Comparison of ENCODE assay signal across 1 cellular context in the genomic region with DNA sequence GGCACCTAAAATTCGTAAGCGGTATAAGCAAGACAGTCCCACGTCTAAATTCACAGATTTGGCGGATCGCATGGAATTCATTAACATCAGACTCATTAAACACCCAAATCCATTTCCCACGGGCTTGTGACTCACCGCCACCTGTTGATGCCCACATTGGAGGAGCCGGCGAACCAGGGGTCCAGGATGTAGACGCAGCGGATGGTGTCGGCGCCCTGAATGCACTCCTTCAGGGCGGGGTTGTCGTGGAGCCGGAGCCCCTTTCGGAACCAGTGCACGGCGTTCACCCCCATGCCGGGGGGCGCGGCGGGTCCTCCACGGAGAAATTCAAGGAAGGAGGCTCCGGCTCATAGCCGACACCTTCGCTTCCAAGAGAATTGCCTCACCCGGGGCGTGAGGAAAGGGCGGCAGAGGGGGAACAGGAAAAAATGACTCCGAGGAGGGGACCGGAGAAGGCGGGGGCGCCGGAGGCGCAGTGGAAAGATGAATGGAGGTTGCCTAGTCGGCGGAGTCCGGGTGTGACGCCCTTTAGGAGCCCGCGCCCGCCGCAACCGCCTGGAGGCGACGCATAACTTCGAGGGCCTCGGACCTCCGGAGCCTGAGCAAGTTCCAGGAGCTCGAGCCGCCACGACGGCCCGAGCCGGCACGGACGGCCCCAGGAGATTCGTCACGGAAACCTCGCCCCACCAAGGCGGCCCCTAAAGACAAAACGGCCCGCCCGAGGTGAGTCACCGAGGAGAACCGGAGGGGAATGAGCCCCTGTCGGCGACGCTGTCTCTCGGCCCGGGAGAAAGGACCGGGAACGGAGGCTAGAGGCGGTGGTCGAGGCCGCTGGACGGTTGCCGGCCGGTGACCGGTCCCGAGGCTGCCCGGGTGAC.
A peak's percentile ranks its signal among the peaks of the same experiment; 100 is the strongest.
TF ChIP-seq lines count a peak whose summit lies in the region.

No MANE protein-coding gene starts in this region.

TF ChIP-seq in GM12878, 131 proteins besides CTCF, POLR2A, EP300 and RAD21 (continues in another document):
- no peak for TF ChIP-seq MEF2A (IDR thresholded peaks at IDR 0.05; ENCODE audit: insufficient read depth, low read depth, low read length)
- TF ChIP-seq, protein P1, sequence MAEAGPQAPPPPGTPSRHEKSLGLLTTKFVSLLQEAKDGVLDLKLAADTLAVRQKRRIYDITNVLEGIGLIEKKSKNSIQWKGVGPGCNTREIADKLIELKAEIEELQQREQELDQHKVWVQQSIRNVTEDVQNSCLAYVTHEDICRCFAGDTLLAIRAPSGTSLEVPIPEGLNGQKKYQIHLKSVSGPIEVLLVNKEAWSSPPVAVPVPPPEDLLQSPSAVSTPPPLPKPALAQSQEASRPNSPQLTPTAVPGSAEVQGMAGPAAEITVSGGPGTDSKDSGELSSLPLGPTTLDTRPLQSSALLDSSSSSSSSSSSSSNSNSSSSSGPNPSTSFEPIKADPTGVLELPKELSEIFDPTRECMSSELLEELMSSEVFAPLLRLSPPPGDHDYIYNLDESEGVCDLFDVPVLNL (IDR thresholded peaks at IDR 0.05; ENCODE audit: low read depth, low read length) = no peak
- TF ChIP-seq POLR2AphosphoS5 (IDR thresholded peaks at IDR 0.05; ENCODE audit: low read length) = peak; percentile 28; the same call in 1 of the 2 replicates
- TF ChIP-seq PAX8 (IDR thresholded peaks at IDR 0.05) = no peak
- TF ChIP-seq HDAC6 (IDR thresholded peaks at IDR 0.05; ENCODE audit: unreplicated experiment) = no peak
- TF ChIP-seq FOXM1 (IDR thresholded peaks at IDR 0.05; ENCODE audit: low read depth, low read length) = no peak
- no peak for TF ChIP-seq KLF5 (IDR thresholded peaks at IDR 0.05; ENCODE audit: partially characterized antibody)
- no peak for TF ChIP-seq RCOR1 (conservative IDR thresholded peaks at IDR 0.05; ENCODE audit: low read depth, low read length)
- no peak for TF ChIP-seq RFX5 (IDR thresholded peaks at IDR 0.05; ENCODE audit: low read depth, low read length)
- TF ChIP-seq, protein P2, sequence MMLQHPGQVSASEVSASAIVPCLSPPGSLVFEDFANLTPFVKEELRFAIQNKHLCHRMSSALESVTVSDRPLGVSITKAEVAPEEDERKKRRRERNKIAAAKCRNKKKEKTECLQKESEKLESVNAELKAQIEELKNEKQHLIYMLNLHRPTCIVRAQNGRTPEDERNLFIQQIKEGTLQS (IDR thresholded peaks at IDR 0.05; ENCODE audit: borderline replicate concordance, extremely low read depth, low read depth, low read length) = no peak
- TF ChIP-seq CHD4 (IDR thresholded peaks at IDR 0.05) = no peak
- TF ChIP-seq MYB (IDR thresholded peaks at IDR 0.05; ENCODE audit: borderline replicate concordance, low read depth, low read length) = no peak
- TF ChIP-seq, protein P3, sequence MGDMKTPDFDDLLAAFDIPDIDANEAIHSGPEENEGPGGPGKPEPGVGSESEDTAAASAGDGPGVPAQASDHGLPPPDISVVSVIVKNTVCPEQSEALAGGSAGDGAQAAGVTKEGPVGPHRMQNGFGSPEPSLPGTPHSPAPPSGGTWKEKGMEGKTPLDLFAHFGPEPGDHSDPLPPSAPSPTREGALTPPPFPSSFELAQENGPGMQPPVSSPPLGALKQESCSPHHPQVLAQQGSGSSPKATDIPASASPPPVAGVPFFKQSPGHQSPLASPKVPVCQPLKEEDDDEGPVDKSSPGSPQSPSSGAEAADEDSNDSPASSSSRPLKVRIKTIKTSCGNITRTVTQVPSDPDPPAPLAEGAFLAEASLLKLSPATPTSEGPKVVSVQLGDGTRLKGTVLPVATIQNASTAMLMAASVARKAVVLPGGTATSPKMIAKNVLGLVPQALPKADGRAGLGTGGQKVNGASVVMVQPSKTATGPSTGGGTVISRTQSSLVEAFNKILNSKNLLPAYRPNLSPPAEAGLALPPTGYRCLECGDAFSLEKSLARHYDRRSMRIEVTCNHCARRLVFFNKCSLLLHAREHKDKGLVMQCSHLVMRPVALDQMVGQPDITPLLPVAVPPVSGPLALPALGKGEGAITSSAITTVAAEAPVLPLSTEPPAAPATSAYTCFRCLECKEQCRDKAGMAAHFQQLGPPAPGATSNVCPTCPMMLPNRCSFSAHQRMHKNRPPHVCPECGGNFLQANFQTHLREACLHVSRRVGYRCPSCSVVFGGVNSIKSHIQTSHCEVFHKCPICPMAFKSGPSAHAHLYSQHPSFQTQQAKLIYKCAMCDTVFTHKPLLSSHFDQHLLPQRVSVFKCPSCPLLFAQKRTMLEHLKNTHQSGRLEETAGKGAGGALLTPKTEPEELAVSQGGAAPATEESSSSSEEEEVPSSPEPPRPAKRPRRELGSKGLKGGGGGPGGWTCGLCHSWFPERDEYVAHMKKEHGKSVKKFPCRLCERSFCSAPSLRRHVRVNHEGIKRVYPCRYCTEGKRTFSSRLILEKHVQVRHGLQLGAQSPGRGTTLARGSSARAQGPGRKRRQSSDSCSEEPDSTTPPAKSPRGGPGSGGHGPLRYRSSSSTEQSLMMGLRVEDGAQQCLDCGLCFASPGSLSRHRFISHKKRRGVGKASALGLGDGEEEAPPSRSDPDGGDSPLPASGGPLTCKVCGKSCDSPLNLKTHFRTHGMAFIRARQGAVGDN (IDR thresholded peaks at IDR 0.05) = no peak
- TF ChIP-seq, protein P4, sequence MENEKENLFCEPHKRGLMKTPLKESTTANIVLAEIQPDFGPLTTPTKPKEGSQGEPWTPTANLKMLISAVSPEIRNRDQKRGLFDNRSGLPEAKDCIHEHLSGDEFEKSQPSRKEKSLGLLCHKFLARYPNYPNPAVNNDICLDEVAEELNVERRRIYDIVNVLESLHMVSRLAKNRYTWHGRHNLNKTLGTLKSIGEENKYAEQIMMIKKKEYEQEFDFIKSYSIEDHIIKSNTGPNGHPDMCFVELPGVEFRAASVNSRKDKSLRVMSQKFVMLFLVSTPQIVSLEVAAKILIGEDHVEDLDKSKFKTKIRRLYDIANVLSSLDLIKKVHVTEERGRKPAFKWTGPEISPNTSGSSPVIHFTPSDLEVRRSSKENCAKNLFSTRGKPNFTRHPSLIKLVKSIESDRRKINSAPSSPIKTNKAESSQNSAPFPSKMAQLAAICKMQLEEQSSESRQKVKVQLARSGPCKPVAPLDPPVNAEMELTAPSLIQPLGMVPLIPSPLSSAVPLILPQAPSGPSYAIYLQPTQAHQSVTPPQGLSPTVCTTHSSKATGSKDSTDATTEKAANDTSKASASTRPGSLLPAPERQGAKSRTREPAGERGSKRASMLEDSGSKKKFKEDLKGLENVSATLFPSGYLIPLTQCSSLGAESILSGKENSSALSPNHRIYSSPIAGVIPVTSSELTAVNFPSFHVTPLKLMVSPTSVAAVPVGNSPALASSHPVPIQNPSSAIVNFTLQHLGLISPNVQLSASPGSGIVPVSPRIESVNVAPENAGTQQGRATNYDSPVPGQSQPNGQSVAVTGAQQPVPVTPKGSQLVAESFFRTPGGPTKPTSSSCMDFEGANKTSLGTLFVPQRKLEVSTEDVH (IDR thresholded peaks at IDR 0.05; ENCODE audit: low read depth, partially characterized antibody) = no peak
- TF ChIP-seq, protein P5, sequence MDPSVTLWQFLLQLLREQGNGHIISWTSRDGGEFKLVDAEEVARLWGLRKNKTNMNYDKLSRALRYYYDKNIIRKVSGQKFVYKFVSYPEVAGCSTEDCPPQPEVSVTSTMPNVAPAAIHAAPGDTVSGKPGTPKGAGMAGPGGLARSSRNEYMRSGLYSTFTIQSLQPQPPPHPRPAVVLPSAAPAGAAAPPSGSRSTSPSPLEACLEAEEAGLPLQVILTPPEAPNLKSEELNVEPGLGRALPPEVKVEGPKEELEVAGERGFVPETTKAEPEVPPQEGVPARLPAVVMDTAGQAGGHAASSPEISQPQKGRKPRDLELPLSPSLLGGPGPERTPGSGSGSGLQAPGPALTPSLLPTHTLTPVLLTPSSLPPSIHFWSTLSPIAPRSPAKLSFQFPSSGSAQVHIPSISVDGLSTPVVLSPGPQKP (IDR thresholded peaks at IDR 0.05; ENCODE audit: low read depth, low read length) = no peak
- TF ChIP-seq POLR2AphosphoS2 (IDR thresholded peaks at IDR 0.05; ENCODE audit: low read depth, low read length) = no peak
- TF ChIP-seq TBL1XR1 (IDR thresholded peaks at IDR 0.05; ENCODE audit: low read depth, low read length) = no peak
- no peak for TF ChIP-seq KAT2A (conservative IDR thresholded peaks at IDR 0.05; ENCODE audit: control insufficient read depth, low read depth, low read length)
- TF ChIP-seq, protein P6, sequence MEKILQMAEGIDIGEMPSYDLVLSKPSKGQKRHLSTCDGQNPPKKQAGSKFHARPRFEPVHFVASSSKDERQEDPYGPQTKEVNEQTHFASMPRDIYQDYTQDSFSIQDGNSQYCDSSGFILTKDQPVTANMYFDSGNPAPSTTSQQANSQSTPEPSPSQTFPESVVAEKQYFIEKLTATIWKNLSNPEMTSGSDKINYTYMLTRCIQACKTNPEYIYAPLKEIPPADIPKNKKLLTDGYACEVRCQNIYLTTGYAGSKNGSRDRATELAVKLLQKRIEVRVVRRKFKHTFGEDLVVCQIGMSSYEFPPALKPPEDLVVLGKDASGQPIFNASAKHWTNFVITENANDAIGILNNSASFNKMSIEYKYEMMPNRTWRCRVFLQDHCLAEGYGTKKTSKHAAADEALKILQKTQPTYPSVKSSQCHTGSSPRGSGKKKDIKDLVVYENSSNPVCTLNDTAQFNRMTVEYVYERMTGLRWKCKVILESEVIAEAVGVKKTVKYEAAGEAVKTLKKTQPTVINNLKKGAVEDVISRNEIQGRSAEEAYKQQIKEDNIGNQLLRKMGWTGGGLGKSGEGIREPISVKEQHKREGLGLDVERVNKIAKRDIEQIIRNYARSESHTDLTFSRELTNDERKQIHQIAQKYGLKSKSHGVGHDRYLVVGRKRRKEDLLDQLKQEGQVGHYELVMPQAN (conservative IDR thresholded peaks at IDR 0.05) = peak; percentile 79; the same call in 1 of the 2 replicates
- TF ChIP-seq ETV6 (conservative IDR thresholded peaks at IDR 0.05 in 1 of 2, IDR thresholded peaks at IDR 0.05 in 1 of 2; ENCODE audit: borderline replicate concordance in 1 of 2, low read depth in 1 of 2) = no peak
- TF ChIP-seq LARP7 (IDR thresholded peaks at IDR 0.05) = peak; percentile 47; the same call in 1 of the 2 replicates
- TF ChIP-seq BRCA1 (IDR thresholded peaks at IDR 0.05; ENCODE audit: low read depth, low read length) = no peak
- TF ChIP-seq ZSCAN29 (IDR thresholded peaks at IDR 0.05) = no peak
- TF ChIP-seq ESRRA (IDR thresholded peaks at IDR 0.05; ENCODE audit: low read length) = no peak
- peak; percentile 65 for TF ChIP-seq IKZF1 (conservative IDR thresholded peaks at IDR 0.05)
- TF ChIP-seq, protein P7, sequence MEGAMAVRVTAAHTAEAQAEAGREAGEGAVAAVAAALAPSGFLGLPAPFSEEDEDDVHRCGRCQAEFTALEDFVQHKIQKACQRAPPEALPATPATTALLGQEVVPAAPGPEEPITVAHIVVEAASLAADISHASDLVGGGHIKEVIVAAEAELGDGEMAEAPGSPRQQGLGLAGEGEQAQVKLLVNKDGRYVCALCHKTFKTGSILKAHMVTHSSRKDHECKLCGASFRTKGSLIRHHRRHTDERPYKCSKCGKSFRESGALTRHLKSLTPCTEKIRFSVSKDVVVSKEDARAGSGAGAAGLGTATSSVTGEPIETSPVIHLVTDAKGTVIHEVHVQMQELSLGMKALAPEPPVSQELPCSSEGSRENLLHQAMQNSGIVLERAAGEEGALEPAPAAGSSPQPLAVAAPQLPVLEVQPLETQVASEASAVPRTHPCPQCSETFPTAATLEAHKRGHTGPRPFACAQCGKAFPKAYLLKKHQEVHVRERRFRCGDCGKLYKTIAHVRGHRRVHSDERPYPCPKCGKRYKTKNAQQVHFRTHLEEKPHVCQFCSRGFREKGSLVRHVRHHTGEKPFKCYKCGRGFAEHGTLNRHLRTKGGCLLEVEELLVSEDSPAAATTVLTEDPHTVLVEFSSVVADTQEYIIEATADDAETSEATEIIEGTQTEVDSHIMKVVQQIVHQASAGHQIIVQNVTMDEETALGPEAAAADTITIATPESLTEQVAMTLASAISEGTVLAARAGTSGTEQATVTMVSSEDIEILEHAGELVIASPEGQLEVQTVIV (IDR thresholded peaks at IDR 0.05; ENCODE audit: borderline replicate concordance, partially characterized antibody) = no peak
- no peak; a peak in 1 of 4 replicates for TF ChIP-seq IKZF2 (IDR thresholded peaks at IDR 0.05)
- TF ChIP-seq TCF7 (IDR thresholded peaks at IDR 0.05; ENCODE audit: borderline replicate concordance) = no peak
- TF ChIP-seq PAX5 (IDR thresholded peaks at IDR 0.05; ENCODE audit: borderline replicate concordance, low read depth, low read length) = no peak
- no peak for TF ChIP-seq HCFC1 (IDR thresholded peaks at IDR 0.05; ENCODE audit: low read length)
- TF ChIP-seq, protein P8, sequence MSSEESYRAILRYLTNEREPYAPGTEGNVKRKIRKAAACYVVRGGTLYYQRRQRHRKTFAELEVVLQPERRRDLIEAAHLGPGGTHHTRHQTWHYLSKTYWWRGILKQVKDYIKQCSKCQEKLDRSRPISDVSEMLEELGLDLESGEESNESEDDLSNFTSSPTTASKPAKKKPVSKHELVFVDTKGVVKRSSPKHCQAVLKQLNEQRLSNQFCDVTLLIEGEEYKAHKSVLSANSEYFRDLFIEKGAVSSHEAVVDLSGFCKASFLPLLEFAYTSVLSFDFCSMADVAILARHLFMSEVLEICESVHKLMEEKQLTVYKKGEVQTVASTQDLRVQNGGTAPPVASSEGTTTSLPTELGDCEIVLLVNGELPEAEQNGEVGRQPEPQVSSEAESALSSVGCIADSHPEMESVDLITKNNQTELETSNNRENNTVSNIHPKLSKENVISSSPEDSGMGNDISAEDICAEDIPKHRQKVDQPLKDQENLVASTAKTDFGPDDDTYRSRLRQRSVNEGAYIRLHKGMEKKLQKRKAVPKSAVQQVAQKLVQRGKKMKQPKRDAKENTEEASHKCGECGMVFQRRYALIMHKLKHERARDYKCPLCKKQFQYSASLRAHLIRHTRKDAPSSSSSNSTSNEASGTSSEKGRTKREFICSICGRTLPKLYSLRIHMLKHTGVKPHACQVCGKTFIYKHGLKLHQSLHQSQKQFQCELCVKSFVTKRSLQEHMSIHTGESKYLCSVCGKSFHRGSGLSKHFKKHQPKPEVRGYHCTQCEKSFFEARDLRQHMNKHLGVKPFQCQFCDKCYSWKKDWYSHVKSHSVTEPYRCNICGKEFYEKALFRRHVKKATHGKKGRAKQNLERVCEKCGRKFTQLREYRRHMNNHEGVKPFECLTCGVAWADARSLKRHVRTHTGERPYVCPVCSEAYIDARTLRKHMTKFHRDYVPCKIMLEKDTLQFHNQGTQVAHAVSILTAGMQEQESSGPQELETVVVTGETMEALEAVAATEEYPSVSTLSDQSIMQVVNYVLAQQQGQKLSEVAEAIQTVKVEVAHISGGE (CRISPR knock-in tag; IDR thresholded peaks at IDR 0.05) = no peak
- no peak for TF ChIP-seq RB1 (IDR thresholded peaks at IDR 0.05; ENCODE audit: borderline replicate concordance)
- TF ChIP-seq, protein P9, sequence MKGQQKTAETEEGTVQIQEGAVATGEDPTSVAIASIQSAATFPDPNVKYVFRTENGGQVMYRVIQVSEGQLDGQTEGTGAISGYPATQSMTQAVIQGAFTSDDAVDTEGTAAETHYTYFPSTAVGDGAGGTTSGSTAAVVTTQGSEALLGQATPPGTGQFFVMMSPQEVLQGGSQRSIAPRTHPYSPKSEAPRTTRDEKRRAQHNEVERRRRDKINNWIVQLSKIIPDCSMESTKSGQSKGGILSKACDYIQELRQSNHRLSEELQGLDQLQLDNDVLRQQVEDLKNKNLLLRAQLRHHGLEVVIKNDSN (IDR thresholded peaks at IDR 0.05; ENCODE audit: borderline replicate concordance, extremely low read length, insufficient read depth, low read depth, low read length) = no peak
